Comparison of ENCODE assay signal across 3 cellular contexts in genomic region chr7:145959981-145960380, GRCh38.
A peak's percentile ranks its signal among the peaks of the same experiment; 100 is the strongest.
TF ChIP-seq lines count a peak whose summit lies in the region.

No MANE protein-coding gene starts in this region.

TF ChIP-seq in A549, 52 proteins besides CTCF, POLR2A, EP300 and RAD21:
- peak; percentile 76 for TF ChIP-seq MAFK (IDR thresholded peaks at IDR 0.05; ENCODE audit: partially characterized antibody)
- TF ChIP-seq CHD4 (IDR thresholded peaks at IDR 0.05; ENCODE audit: borderline replicate concordance) = no peak

TF ChIP-seq in IMR-90, 13 proteins besides CTCF, POLR2A, EP300 and RAD21:
- TF ChIP-seq NFE2L2 (IDR thresholded peaks at IDR 0.05; ENCODE audit: low read depth, low read length) = no peak
- TF ChIP-seq MAFK (IDR thresholded peaks at IDR 0.05; ENCODE audit: low read depth, low read length) = peak; percentile 61

TF ChIP-seq in H1, 55 proteins besides CTCF, POLR2A, EP300 and RAD21:
- TF ChIP-seq RFX5 (IDR thresholded peaks at IDR 0.05; ENCODE audit: borderline replicate concordance, low read depth, low read length) = no peak
- TF ChIP-seq MAFK (IDR thresholded peaks at IDR 0.05; ENCODE audit: low read depth, low read length) = peak; percentile 51; the same call in 1 of the 2 replicates
- TF ChIP-seq CBX5 (IDR thresholded peaks at IDR 0.05; ENCODE audit: low read depth, low read length) = no peak
TF ChIP-seq in H1: peak in this region for 1.
